30 cellular contexts compared by ENCODE assay signal in the genomic region with DNA sequence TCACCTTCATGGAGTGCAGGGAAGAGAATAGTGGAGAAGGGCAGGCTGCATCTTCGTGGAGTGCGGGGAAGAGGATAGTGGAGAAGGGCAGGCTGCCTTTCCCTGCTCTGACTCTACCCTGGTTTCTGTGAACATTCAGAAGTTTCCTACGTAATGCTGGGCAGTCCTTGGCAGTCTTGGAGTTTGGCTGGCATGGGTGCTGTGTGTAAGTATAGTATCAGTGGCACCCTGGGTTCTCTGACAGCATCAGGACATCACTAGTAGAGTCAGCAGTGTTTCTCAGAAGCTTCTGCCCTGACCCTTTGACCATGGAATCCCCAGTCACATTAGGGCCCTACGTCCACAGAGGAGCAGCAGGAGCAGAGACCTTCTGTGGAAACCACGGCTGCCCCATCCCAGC.
"Had no signal": no experiment of that assay in that cellular context is flagged by ENCODE, and none has a peak within 500 bp of the region (broad histone marks: within the 10 kb centered on the region; RNA-seq: fewer than 3 reads in every experiment).

No MANE protein-coding gene starts in this region.

- DNase-seq: activated CD4-positive, alpha-beta memory T cell treated with anti-CD3 and anti-CD28 coated beads for 36 hours; activated CD4-positive, alpha-beta T cell treated with anti-CD3 and anti-CD28 coated beads for 36 hours; activated CD4-positive, alpha-beta T cell treated with anti-CD3 and anti-CD28 coated beads, Interleukin-2, amount 10 ng/mL, durations not matched to agents 24 days and 14 days; activated CD4-positive, CD25-positive, alpha-beta regulatory T cell; activated CD4-positive, CD25-positive, alpha-beta regulatory T cell treated with anti-CD3 and anti-CD28 coated beads, Interleukin-2, amount 50 U/mL, for 72 hours; activated CD8-positive, alpha-beta memory T cell treated with anti-CD3 and anti-CD28 coated beads, Interleukin-2, amount 10 ng/mL, durations not matched to agents 7 days and 5 days; activated CD8-positive, alpha-beta memory T cell treated with anti-CD3 and anti-CD28 coated beads, Interleukin-2, amount 50 U/mL, for 4 hours; activated CD8-positive, alpha-beta T cell treated with anti-CD3 and anti-CD28 coated beads, Interleukin-2, amount 10 ng/mL, durations not matched to agents 7 days and 5 days; activated effector memory CD4-positive, alpha-beta T cell treated with anti-CD3 and anti-CD28 coated beads, Interleukin-2, amount 50 U/mL, for 16 hours; activated naive CD4-positive, alpha-beta T cell treated with anti-CD3 and anti-CD28 coated beads for 36 hours; activated naive CD8-positive, alpha-beta T cell treated with anti-CD3 and anti-CD28 coated beads, Interleukin-2, amount 10 ng/mL, durations not matched to agents 7 days and 5 days; activated T-cell treated with anti-CD3 and anti-CD28 coated beads, Interleukin-2, amount 50 U/mL, for 1 hour; activated T-cell treated with anti-CD3 and anti-CD28 coated beads, Interleukin-2, amount 50 U/mL, for 48 hours; dorsolateral prefrontal cortex; effector memory CD4-positive, alpha-beta T cell; endodermal cell; foreskin keratinocyte; gastrocnemius medialis; T-helper 2 cell had no signal

- H3K4me1 ChIP-seq: ascending aorta, breast epithelium, esophagus muscularis mucosa, foreskin keratinocyte had no signal

- H3K4me3 ChIP-seq: ascending aorta, breast epithelium, cardiac muscle cell, coronary artery, dorsolateral prefrontal cortex, esophagus muscularis mucosa, gastrocnemius medialis had no signal

- H3K4me3 Mint-ChIP-seq: activated CD4-positive, alpha-beta memory T cell treated with anti-CD3 and anti-CD28 coated beads for 36 hours; activated CD4-positive, alpha-beta T cell treated with anti-CD3 and anti-CD28 coated beads for 36 hours; activated CD4-positive, alpha-beta T cell treated with anti-CD3 and anti-CD28 coated beads, Interleukin-2, amount 10 ng/mL, durations not matched to agents 24 days and 14 days; activated CD8-positive, alpha-beta memory T cell treated with anti-CD3 and anti-CD28 coated beads, Interleukin-2, amount 10 ng/mL, durations not matched to agents 7 days and 5 days; activated CD8-positive, alpha-beta T cell treated with anti-CD3 and anti-CD28 coated beads, Interleukin-2, amount 10 ng/mL, durations not matched to agents 7 days and 5 days; activated naive CD4-positive, alpha-beta T cell treated with anti-CD3 and anti-CD28 coated beads for 36 hours; activated naive CD4-positive, alpha-beta T cell treated with anti-CD3 and anti-CD28 coated beads, Interleukin-2, amount 50 U/mL, for 24 hours; activated naive CD8-positive, alpha-beta T cell treated with anti-CD3 and anti-CD28 coated beads, Interleukin-2, amount 10 ng/mL, durations not matched to agents 7 days and 5 days; activated T-helper 1 cell treated with anti-CD3 and anti-CD28 coated beads, Interleukin-12 subunit alpha, Interleukin-12 subunit beta, Interleukin-2, Interleukin-4 antibody, amounts not matched to agents 30 ng/mL and 10 ng/mL and 1 ng/mL, durations not matched to agents 14 hours and 24 hours and 36 hours; brain; central memory CD8-positive, alpha-beta T cell; dendritic cell treated with granulocyte-macrophage colony-stimulating factor and Interleukin-4, amounts not matched to agents 40 ng/mL and 50 ng/mL, for 4 days; endodermal cell had no signal

- H3K36me3 ChIP-seq: ascending aorta, breast epithelium, cardiac muscle cell, esophagus muscularis mucosa, gastrocnemius medialis had no signal

- H3K4me1 Mint-ChIP-seq: activated CD4-positive, alpha-beta T cell treated with anti-CD3 and anti-CD28 coated beads for 36 hours; activated CD4-positive, alpha-beta T cell treated with anti-CD3 and anti-CD28 coated beads, Interleukin-2, amount 10 ng/mL, durations not matched to agents 24 days and 14 days; activated CD8-positive, alpha-beta memory T cell treated with anti-CD3 and anti-CD28 coated beads, Interleukin-2, amount 10 ng/mL, durations not matched to agents 7 days and 5 days; activated naive CD8-positive, alpha-beta T cell treated with anti-CD3 and anti-CD28 coated beads, Interleukin-2, amount 10 ng/mL, durations not matched to agents 7 days and 5 days; central memory CD8-positive, alpha-beta T cell; endodermal cell had no signal

- H3K9me3 ChIP-seq: ascending aorta, breast epithelium, esophagus muscularis mucosa, gastrocnemius medialis had no signal

- ATAC-seq: activated CD4-positive, alpha-beta T cell treated with anti-CD3 and anti-CD28 coated beads for 36 hours; activated CD8-positive, alpha-beta memory T cell treated with anti-CD3 and anti-CD28 coated beads, Interleukin-2, amount 10 ng/mL, durations not matched to agents 7 days and 5 days; activated CD8-positive, alpha-beta T cell treated with anti-CD3 and anti-CD28 coated beads, Interleukin-2, amount 10 ng/mL, durations not matched to agents 7 days and 5 days; foreskin keratinocyte; gastrocnemius medialis had no signal

- H3K27ac ChIP-seq: ascending aorta, breast epithelium, cardiac muscle cell, coronary artery, dorsolateral prefrontal cortex, esophagus muscularis mucosa, foreskin keratinocyte, gastrocnemius medialis had no signal

- H3K27ac Mint-ChIP-seq: activated CD4-positive, alpha-beta memory T cell treated with anti-CD3 and anti-CD28 coated beads for 36 hours; activated CD4-positive, alpha-beta T cell treated with anti-CD3 and anti-CD28 coated beads for 36 hours; activated CD4-positive, alpha-beta T cell treated with anti-CD3 and anti-CD28 coated beads, Interleukin-2, amount 10 ng/mL, durations not matched to agents 24 days and 14 days; activated CD8-positive, alpha-beta memory T cell treated with anti-CD3 and anti-CD28 coated beads, Interleukin-2, amount 10 ng/mL, durations not matched to agents 7 days and 5 days; activated CD8-positive, alpha-beta T cell treated with anti-CD3 and anti-CD28 coated beads, Interleukin-2, amount 10 ng/mL, durations not matched to agents 7 days and 5 days; activated naive CD4-positive, alpha-beta T cell treated with anti-CD3 and anti-CD28 coated beads for 36 hours; activated naive CD4-positive, alpha-beta T cell treated with anti-CD3 and anti-CD28 coated beads, Interleukin-2, amount 50 U/mL, for 24 hours; activated naive CD8-positive, alpha-beta T cell treated with anti-CD3 and anti-CD28 coated beads, Interleukin-2, amount 10 ng/mL, durations not matched to agents 7 days and 5 days; activated T-helper 1 cell treated with anti-CD3 and anti-CD28 coated beads, Interleukin-12 subunit alpha, Interleukin-12 subunit beta, Interleukin-2, Interleukin-4 antibody, amounts not matched to agents 30 ng/mL and 10 ng/mL and 1 ng/mL, durations not matched to agents 14 hours and 24 hours and 36 hours; activated T-helper 2 cell treated with anti-CD3 and anti-CD28 coated beads, Interferon-gamma antibody, Interleukin-2, Interleukin-4, amounts not matched to agents 10 μg/mL and 5 μg/mL and 100 μg/mL, durations not matched to agents 14 hours and 24 hours and 36 hours; brain; dendritic cell treated with granulocyte-macrophage colony-stimulating factor and Interleukin-4, amounts not matched to agents 40 ng/mL and 50 ng/mL, for 4 days; endodermal cell had no signal

- H3K27me3 Mint-ChIP-seq: activated CD4-positive, alpha-beta memory T cell treated with anti-CD3 and anti-CD28 coated beads for 36 hours; activated CD4-positive, alpha-beta T cell treated with anti-CD3 and anti-CD28 coated beads for 36 hours; activated CD4-positive, alpha-beta T cell treated with anti-CD3 and anti-CD28 coated beads, Interleukin-2, amount 10 ng/mL, durations not matched to agents 24 days and 14 days; activated CD8-positive, alpha-beta memory T cell treated with anti-CD3 and anti-CD28 coated beads, Interleukin-2, amount 10 ng/mL, durations not matched to agents 7 days and 5 days; activated naive CD4-positive, alpha-beta T cell treated with anti-CD3 and anti-CD28 coated beads, Interleukin-2, amount 50 U/mL, for 24 hours; activated naive CD8-positive, alpha-beta T cell treated with anti-CD3 and anti-CD28 coated beads, Interleukin-2, amount 10 ng/mL, durations not matched to agents 7 days and 5 days; brain; central memory CD8-positive, alpha-beta T cell; dendritic cell treated with granulocyte-macrophage colony-stimulating factor and Interleukin-4, amounts not matched to agents 40 ng/mL and 50 ng/mL, for 4 days had no signal

- H3K27me3 ChIP-seq: ascending aorta, breast epithelium, cardiac muscle cell, dorsolateral prefrontal cortex, esophagus muscularis mucosa, foreskin keratinocyte, gastrocnemius medialis had no signal

- H3K9me3 Mint-ChIP-seq: activated CD4-positive, alpha-beta memory T cell treated with anti-CD3 and anti-CD28 coated beads for 36 hours; activated naive CD4-positive, alpha-beta T cell treated with anti-CD3 and anti-CD28 coated beads for 36 hours; activated naive CD8-positive, alpha-beta T cell treated with anti-CD3 and anti-CD28 coated beads, Interleukin-2, amount 10 ng/mL, durations not matched to agents 7 days and 5 days; activated T-helper 1 cell treated with anti-CD3 and anti-CD28 coated beads, Interleukin-12 subunit alpha, Interleukin-12 subunit beta, Interleukin-2, Interleukin-4 antibody, amounts not matched to agents 30 ng/mL and 10 ng/mL and 1 ng/mL, durations not matched to agents 14 hours and 24 hours and 36 hours; activated T-helper 2 cell treated with anti-CD3 and anti-CD28 coated beads, Interferon-gamma antibody, Interleukin-2, Interleukin-4, amounts not matched to agents 10 μg/mL and 5 μg/mL and 100 μg/mL, durations not matched to agents 14 hours and 24 hours and 36 hours; central memory CD8-positive, alpha-beta T cell; dendritic cell treated with granulocyte-macrophage colony-stimulating factor and Interleukin-4, amounts not matched to agents 40 ng/mL and 50 ng/mL, for 4 days; endodermal cell had no signal
